Comparison of ENCODE assay signal across 24 cellular contexts in the genomic region with DNA sequence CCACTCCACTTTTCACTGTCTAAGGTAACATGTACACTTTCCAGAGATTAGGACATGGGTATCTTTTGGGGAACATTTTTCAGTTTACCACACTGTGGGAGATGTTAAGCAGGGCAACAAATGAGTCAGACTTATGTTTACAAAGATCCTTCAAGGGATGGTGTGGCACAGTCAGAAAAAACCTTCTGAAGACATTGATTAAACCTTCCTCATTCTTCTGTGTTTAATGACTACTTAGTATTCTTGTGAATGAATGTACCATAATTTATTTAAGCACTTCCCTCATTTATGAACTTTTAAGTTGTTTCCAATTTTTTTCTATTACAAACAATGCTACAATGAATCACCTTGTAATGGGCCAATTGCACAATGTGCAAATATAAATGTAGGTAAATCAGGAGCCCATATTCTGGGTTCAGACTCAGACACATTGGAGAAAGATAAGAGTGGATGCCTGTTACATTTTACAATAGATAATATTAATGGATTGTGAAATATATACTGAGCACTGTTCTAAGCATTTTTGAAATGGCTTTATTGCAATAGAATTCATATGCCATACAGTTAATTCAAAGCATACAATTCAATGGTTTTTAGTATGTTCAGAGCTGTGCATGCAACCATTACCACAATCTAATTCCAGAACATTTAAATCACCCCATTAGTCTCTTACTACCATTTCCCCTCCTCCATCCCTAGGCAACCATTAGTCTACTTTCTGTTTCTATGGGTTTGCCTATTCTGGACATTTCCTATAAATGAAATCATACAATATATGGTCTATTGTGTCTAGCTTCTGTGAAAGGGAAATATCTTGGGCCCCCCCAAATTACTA. TPM values are rescaled to one million over a fixed set of nuclear protein-coding genes. Genes with fewer than 3 reads are reported as not detected.
DNase-seq lines count a peak whose midpoint lies in the region; ATAC-seq and TF ChIP-seq lines count a peak whose summit lies in the region.
"Had no signal": no experiment of that assay in that cellular context is flagged by ENCODE, and none has a peak within 500 bp of the region (broad histone marks: within the 10 kb centered on the region; RNA-seq: fewer than 3 reads in every experiment).

No MANE protein-coding gene starts in this region.

- no peaks in the 10 kb centered on the region for H3K36me3 ChIP-seq in PC-9 (ENCODE audit: low read depth)
- H3K36me3 ChIP-seq: heart right ventricle, ovary, right atrium auricular region, tibial nerve had no signal

- no peaks in the 10 kb centered on the region for H4K20me1 ChIP-seq in PC-9 (ENCODE audit: insufficient read depth)

- peaks cover 45% of the 10 kb centered on the region for H3K4me1 ChIP-seq in PC-9 (replicated peaks; ENCODE audit: insufficient read depth)

- peaks cover 38% of the 10 kb centered on the region for H3K4me1 Mint-ChIP-seq in CD4-positive, alpha-beta T cell (ENCODE audit: low read depth)
- H3K4me1 Mint-ChIP-seq in IgD-negative memory B cell = peaks cover 18 to 26% (median 23%) of the 10 kb centered on the region in 3 donors

- intact Hi-C loops in CD4-positive, alpha-beta T cell (cut with DNase I, micrococcal nuclease) = no loop called here
- intact Hi-C loops in PC-9 (cut with micrococcal nuclease; ENCODE audit: unreplicated experiment) = loop anchor here (10.0 kb wide), 1 partner anchor 139 kb away; no protein-coding TSS in a partner anchor

- peaks cover 31% of the 10 kb centered on the region for H3K79me2 ChIP-seq in PC-9 (ENCODE audit: low read depth)

- no peak overlapping the region for H2AFZ ChIP-seq in PC-9

- no peak for DNase-seq in CD4-positive, alpha-beta T cell
- peak in 1 of 2 experiments; percentile 78 for DNase-seq in PC-9
- DNase-seq in glomerular visceral epithelial cell (ENCODE audit: extremely low spot score) = peak; percentile 19
- DNase-seq in activated T-cell treated with anti-CD3 and anti-CD28 coated beads, Interleukin-2, amount 50 U/mL, for 48 hours = no peak
- DNase-seq in COLO829 (ENCODE audit: low spot score) = no peak
- DNase-seq in hypothalamus (lab: John Stamatoyannopoulos, UW) = no peak
- no peak for DNase-seq in substantia nigra (lab: John Stamatoyannopoulos, UW)
- DNase-seq: activated CD4-positive, alpha-beta memory T cell treated with anti-CD3 and anti-CD28 coated beads for 36 hours; activated CD4-positive, CD25-positive, alpha-beta regulatory T cell; amniotic stem cell; COR-L47; DND-41; heart right ventricle; Karpas-422; naive thymus-derived CD4-positive, alpha-beta T cell; NCI-H1417 treated with DMSO at 0.1 percent for 48 hours; ovary; stimulated activated CD4-positive, alpha-beta T cell treated with anti-CD3 and anti-CD28 coated beads, Interleukin-4, amount 100 ng/mL, for 4 hours had no signal

- no TSS peak for BruUV-seq in PC-9 (replicated peaks; lab: Mats Ljungman, UMichigan)

- H3K4me3 ChIP-seq in PC-9 = no peak overlapping the region
- H3K4me3 ChIP-seq: coronary artery, heart right ventricle, ovary, right atrium auricular region, tibial nerve had no signal

- no peak for TF ChIP-seq CTCF in CD4-positive, alpha-beta T cell (IDR thresholded peaks at IDR 0.05)
- no peak for TF ChIP-seq CTCF in PC-9 (conservative IDR thresholded peaks at IDR 0.05)

- H3K36me3 Mint-ChIP-seq in CD4-positive, alpha-beta T cell (ENCODE audit: low read depth) = peaks cover 22% of the 10 kb centered on the region
- no peaks in the 10 kb centered on the region for H3K36me3 Mint-ChIP-seq in IgD-negative memory B cell

- no peak overlapping the region for H3K27ac ChIP-seq in CD4-positive, alpha-beta T cell (ENCODE audit: low read depth, low read length)
- H3K27ac ChIP-seq in PC-9 (no peak overlapping the region), substantia nigra (ENCODE audit: low read depth, low read length, poor library complexity, severe bottlenecking) (no peak overlapping the region)
- H3K27ac ChIP-seq: coronary artery, heart right ventricle, ovary, right atrium auricular region, tibial nerve had no signal

- CTCF ChIA-PET in CD4-positive, alpha-beta T cell (lab: Charles Lee) = interaction anchor here (4.0 kb wide), 1 partner anchor 11 kb away, joined by 21 read pairs; no protein-coding TSS in a partner anchor
- CTCF ChIA-PET in PC-9 (lab: Charles Lee) = no interaction called here

- no peaks in the 10 kb centered on the region for H3K9me3 ChIP-seq in CD4-positive, alpha-beta T cell (ENCODE audit: control insufficient read depth, low read length)
- H3K9me3 ChIP-seq in PC-9 (ENCODE audit: insufficient read depth, low read depth) = no peaks in the 10 kb centered on the region; the same call in 1 of the 2 replicates
- H3K9me3 ChIP-seq: ovary, right atrium auricular region had no signal

- H3F3A ChIP-seq in PC-9 (ENCODE audit: insufficient read depth, low read depth) = peaks cover 18% of the 10 kb centered on the region; the same call in 1 of the 2 replicates

- peak overlapping the region; percentile 88 for H3K27ac Mint-ChIP-seq in CD4-positive, alpha-beta T cell
- H3K27ac Mint-ChIP-seq in IgD-negative memory B cell = peak overlapping the region in 2 of 3 donors; percentile 13 to 29
- H3K27ac Mint-ChIP-seq: activated CD4-positive, alpha-beta memory T cell treated with anti-CD3 and anti-CD28 coated beads for 36 hours; stimulated activated naive CD8-positive, alpha-beta T cell treated with anti-CD3 and anti-CD28 coated beads, Interleukin-15, Interleukin-2, amounts not matched to agents 100 ng/mL and 50 ng/mL, for 24 hours had no signal

- no peaks in the 10 kb centered on the region for H3K9me3 Mint-ChIP-seq in CD4-positive, alpha-beta T cell
- H3K9me3 Mint-ChIP-seq in IgD-negative memory B cell = no peaks in the 10 kb centered on the region
- H3K9me3 Mint-ChIP-seq: activated CD4-positive, alpha-beta memory T cell treated with anti-CD3 and anti-CD28 coated beads for 36 hours; stimulated activated naive CD8-positive, alpha-beta T cell treated with anti-CD3 and anti-CD28 coated beads, Interleukin-15, Interleukin-2, amounts not matched to agents 100 ng/mL and 50 ng/mL, for 24 hours had no signal

- H3K4me3 Mint-ChIP-seq in CD4-positive, alpha-beta T cell = peak overlapping the region; percentile 99
- peak overlapping the region in 1 of 4 donors; percentile 86 for H3K4me3 Mint-ChIP-seq in IgD-negative memory B cell

- POLR2A ChIA-PET in CD4-positive, alpha-beta T cell (lab: Charles Lee) = interaction anchor here (3.6 kb wide), 1 partner anchor 288 kb away, joined by 15 read pairs; no protein-coding TSS in a partner anchor
- POLR2A ChIA-PET in PC-9 (lab: Charles Lee; ENCODE audit: unreplicated experiment) = no interaction called here

- ATAC-seq in CD4-positive, alpha-beta T cell (ENCODE audit: poor library complexity) = no peak
- ATAC-seq: heart right ventricle; left lobe of liver; naive thymus-derived CD4-positive, alpha-beta T cell had no signal

- H3K27me3 Mint-ChIP-seq in CD4-positive, alpha-beta T cell = peaks cover 10% of the 10 kb centered on the region
- H3K27me3 Mint-ChIP-seq in IgD-negative memory B cell = peaks cover 1% of the 10 kb centered on the region
- H3K27me3 Mint-ChIP-seq: stimulated activated naive CD8-positive, alpha-beta T cell treated with anti-CD3 and anti-CD28 coated beads, Interleukin-15, Interleukin-2, amounts not matched to agents 100 ng/mL and 50 ng/mL, for 24 hours had no signal

- peak overlapping the region; percentile 93 for H3K4me2 ChIP-seq in PC-9

- H3K27me3 ChIP-seq in CD4-positive, alpha-beta T cell (ENCODE audit: control insufficient read depth, insufficient read depth, low read length) = no peaks in the 10 kb centered on the region
- no peaks in the 10 kb centered on the region for H3K27me3 ChIP-seq in PC-9 (ENCODE audit: insufficient read depth, low read depth)
- H3K27me3 ChIP-seq: ovary, right atrium auricular region, tibial nerve had no signal

- H3K9me2 ChIP-seq in PC-9 (ENCODE audit: insufficient read depth) = no peaks in the 10 kb centered on the region

RNA-seq across cellular contexts. Expression of gene SFT2D2, which starts 1.9 kb away (rescaled TPM):
- 10 to 100 TPM; 47.0 to 51.7 TPM for total RNA-seq in CD4-positive, alpha-beta T cell
- polyA plus RNA-seq in IgD-negative memory B cell = 46.5 TPM
- total RNA-seq in PC-9 (2021) = 54.4 and 66.8 TPM in 2 replicates

RNA-seq across cellular contexts. Expression of gene TIPRL, which starts 45.1 kb away (rescaled TPM):
- 10 to 100 TPM; 15.8 to 16.4 TPM for total RNA-seq in CD4-positive, alpha-beta T cell
- 28.5 TPM for polyA plus RNA-seq in IgD-negative memory B cell
- 34.1 and 47.7 TPM in 2 replicates for total RNA-seq in PC-9 (2021)

RNA-seq across cellular contexts. Expression of gene TBX19, which starts 56.8 kb away (rescaled TPM):
- total RNA-seq in CD4-positive, alpha-beta T cell = 1 to 10 TPM; 1.6 to 1.8 TPM
- polyA plus RNA-seq in IgD-negative memory B cell = 2.5 TPM
- 1.5 and 2.0 TPM in 2 replicates for total RNA-seq in PC-9 (2021)
